18 cellular contexts compared by ENCODE assay signal in genomic region chr16:50434872-50435478, GRCh38.
A peak's percentile ranks its signal among the peaks of the same experiment; 100 is the strongest.
DNase-seq lines count a peak whose midpoint lies in the region; ATAC-seq, FAIRE-seq and TF ChIP-seq lines count a peak whose summit lies in the region.
"Had no signal": no experiment of that assay in that cellular context is flagged by ENCODE, and none has a peak within 500 bp of the region (broad histone marks: within the 10 kb centered on the region; RNA-seq: fewer than 3 reads in every experiment).

No MANE protein-coding gene starts in this region.

- H3K9me3 ChIP-seq in HepG2 (ENCODE audit: low read length) (peaks cover 15% of the 10 kb centered on the region), right lobe of liver (no peaks in the 10 kb centered on the region), mesenchymal stem cell (ENCODE audit: control insufficient read depth, low read length) (peaks cover 7% of the 10 kb centered on the region)

- POLR2A ChIA-PET in HepG2 (lab: Yijun Ruan, JAX) = no interaction called here

- no peak overlapping the region for H2BK120ac ChIP-seq in mesenchymal stem cell (ENCODE audit: low read depth, low read length)

- H4K20me1 ChIP-seq in HepG2 (ENCODE audit: insufficient read depth, low read length) = no peaks in the 10 kb centered on the region

- WGBS in HepG2 (ENCODE audit: low lambda C conversion rate) = 7% methylated on average over 7 of the region's 7 CpGs
- WGBS in right lobe of liver (ENCODE audit: insufficient coverage, low coverage, low lambda C conversion rate, missing lambda C conversion rate) = 83% methylated on average over 4 of the region's 7 CpGs
- 79% methylated on average over 6 of the region's 7 CpGs for WGBS in mesenchymal stem cell

- no peak overlapping the region for H3K4ac ChIP-seq in mesenchymal stem cell (ENCODE audit: low read depth in 1 of 2, low read length in 2 of 2)

- H3K9ac ChIP-seq in HepG2 (ENCODE audit: insufficient read depth, low read depth, low read length) (no peak overlapping the region), mesenchymal stem cell (ENCODE audit: low read length) (no peak overlapping the region)

- DNase-seq in HepG2 (ENCODE audit: low spot score) = peak; percentile 37
- DNase-seq in right lobe of liver = no peak
- DNase-seq in foreskin melanocyte = peak; percentile 80
- DNase-seq in mesenchymal stem cell = no peak
- DNase-seq in NCI-H1436 (lab: John Stamatoyannopoulos, UW) = no peak
- DNase-seq in urothelium cell line (ENCODE audit: low spot score) = no peak
- no peak for DNase-seq in NCI-H748 treated with DMSO at 0.1 percent for 48 hours (lab: John Stamatoyannopoulos, UW)
- DNase-seq: C1 segment of cervical spinal cord; CD4-positive, alpha-beta T cell; DMS153; DMS79 treated with DMSO at 0.1 percent for 48 hours; EL; GOT3; H9 had no signal

- FAIRE-seq in HepG2 (lab: Jason Lieb, UNC) (no peak), urothelium cell line (lab: Jason Lieb, UNC) (no peak)
- FAIRE-seq: A204.1, D721Med, G401.6, GM12891 had no signal

- H2AFZ ChIP-seq in HepG2 (ENCODE audit: low read length) = no peak overlapping the region
- H2AFZ ChIP-seq in mesenchymal stem cell (ENCODE audit: low read depth, low read length) = no peak overlapping the region

- H3K18ac ChIP-seq in mesenchymal stem cell (ENCODE audit: low read depth in 1 of 2, low read length in 2 of 2) = no peak overlapping the region

- no peak overlapping the region for H2BK15ac ChIP-seq in mesenchymal stem cell (ENCODE audit: low read depth, poor library complexity, severe bottlenecking)

- TF ChIP-seq RAD21 in HepG2 (CRISPR knock-in tag; IDR thresholded peaks at IDR 0.05) = no peak

- H3K14ac ChIP-seq in mesenchymal stem cell (ENCODE audit: low read length in 2 of 2) = no peak overlapping the region

- H3K4me2 ChIP-seq in HepG2 (ENCODE audit: low read depth, low read length) = no peak overlapping the region
- no peak overlapping the region for H3K4me2 ChIP-seq in mesenchymal stem cell (ENCODE audit: low read length, poor library complexity, severe bottlenecking)

- BruUV-seq in HepG2 (replicated peaks; lab: Mats Ljungman, UMichigan) = no TSS peak

- intact Hi-C loops in HepG2 (cut with micrococcal nuclease; ENCODE audit: unreplicated experiment) (loop anchor here (5.0 kb wide), 2 partner anchors 33 to 63 kb away; no protein-coding TSS in a partner anchor), right lobe of liver (cut with DNase I) (no loop called here)

- no peak overlapping the region for H3K23ac ChIP-seq in mesenchymal stem cell (ENCODE audit: low read length in 2 of 2)

- in situ Hi-C loops in HepG2 (cut with HindIII; ENCODE audit: extremely low pct_ligation_motif_present, low pct_unique_long_range_greater_than_20kb) = no loop called here

- no peak for TF ChIP-seq EP300 in HepG2 (IDR thresholded peaks at IDR 0.05; ENCODE audit: low read depth in 2 of 2, low read length in 2 of 2)
- no peak for TF ChIP-seq EP300 in HepG2 (CRISPR knock-in tag; IDR thresholded peaks at IDR 0.05; ENCODE audit: borderline replicate concordance)

- no peaks in the 10 kb centered on the region for H3K79me1 ChIP-seq in mesenchymal stem cell (replicated peaks; ENCODE audit: low read length, poor library complexity, severe bottlenecking)

- H2BK5ac ChIP-seq in mesenchymal stem cell (ENCODE audit: low read depth, low read length, poor library complexity, severe bottlenecking) = no peak overlapping the region

- TF ChIP-seq POLR2A in HepG2 (IDR thresholded peaks at IDR 0.05; ENCODE audit: insufficient read depth in 1 of 2, low read depth in 2 of 2, low read length in 2 of 2) (no peak), right lobe of liver (IDR thresholded peaks at IDR 0.05) (no peak)

- H4K8ac ChIP-seq in mesenchymal stem cell (ENCODE audit: low read length) = no peak overlapping the region

- no peak overlapping the region for H2BK12ac ChIP-seq in mesenchymal stem cell (ENCODE audit: low read length in 2 of 2)

- H3K4me1 ChIP-seq in HepG2 (ENCODE audit: insufficient read depth, low read length) (peaks cover 36% of the 10 kb centered on the region), right lobe of liver (no peaks in the 10 kb centered on the region), mesenchymal stem cell (ENCODE audit: control insufficient read depth, insufficient read depth, low read depth, low read length) (no peaks in the 10 kb centered on the region)

- H2AK5ac ChIP-seq in mesenchymal stem cell (ENCODE audit: low read length, severe bottlenecking) = no peak overlapping the region

- peak overlapping the region; percentile 20 for H4K91ac ChIP-seq in mesenchymal stem cell (ENCODE audit: low read length)

- ATAC-seq in HepG2 (no peak), right lobe of liver (no peak)

- H3K27me3 ChIP-seq in HepG2 (ENCODE audit: control insufficient read depth in 1 of 2, insufficient read depth in 2 of 2, low read length in 2 of 2) (peaks cover 4 to 47% of the 10 kb centered on the region in 2 experiments), right lobe of liver (no peaks in the 10 kb centered on the region), mesenchymal stem cell (ENCODE audit: control insufficient read depth in 1 of 2, insufficient read depth in 1 of 2, low read length in 2 of 2) (peaks cover 6 to 24% of the 10 kb centered on the region in 2 experiments)

- CTCF ChIA-PET in HepG2 (lab: Yijun Ruan, JAX; ENCODE audit: low intra/inter-chr PET ratio, low total read pairs) = no interaction called here

- H3K27ac ChIP-seq in HepG2 (ENCODE audit: extremely low read length, insufficient read depth, low read length) (no peak overlapping the region), right lobe of liver (no peak overlapping the region), mesenchymal stem cell (ENCODE audit: low read length, poor library complexity, severe bottlenecking) (no peak overlapping the region)

- H3K36me3 ChIP-seq in HepG2 (replicated peaks in 1 of 2; ENCODE audit: control insufficient read depth in 1 of 2, insufficient read depth in 2 of 2, low read length in 2 of 2) (no peaks in the 10 kb centered on the region), right lobe of liver (no peaks in the 10 kb centered on the region), mesenchymal stem cell (ENCODE audit: control insufficient read depth in 1 of 2, insufficient read depth in 2 of 2, low read depth in 1 of 2, low read length in 2 of 2) (no peaks in the 10 kb centered on the region)

- H3K4me3 ChIP-seq in HepG2 (replicated peaks in 1 of 3; ENCODE audit: insufficient read depth in 1 of 3, low read depth in 2 of 3, low read length in 3 of 3) = no peak overlapping the region
- no peak overlapping the region for H3K4me3 ChIP-seq in right lobe of liver
- no peak overlapping the region for H3K4me3 ChIP-seq in mesenchymal stem cell (ENCODE audit: insufficient read depth in 1 of 2, low read depth in 1 of 2, low read length in 2 of 2)

- H3K79me2 ChIP-seq in HepG2 (ENCODE audit: insufficient read depth, low read length) = no peaks in the 10 kb centered on the region

- no peak for TF ChIP-seq CTCF in HepG2 (CRISPR knock-in tag; IDR thresholded peaks at IDR 0.05)
- no peak for TF ChIP-seq CTCF in right lobe of liver (IDR thresholded peaks at IDR 0.05)

TF ChIP-seq in HepG2, 621 proteins besides CTCF, POLR2A, EP300 and RAD21 (continues in another document):
- TF ChIP-seq TEAD3 (CRISPR knock-in tag; optimal IDR thresholded peaks at IDR 0.05; ENCODE audit: borderline replicate concordance) = no peak
- TF ChIP-seq, protein P1, sequence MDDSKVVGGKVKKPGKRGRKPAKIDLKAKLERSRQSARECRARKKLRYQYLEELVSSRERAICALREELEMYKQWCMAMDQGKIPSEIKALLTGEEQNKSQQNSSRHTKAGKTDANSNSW (CRISPR knock-in tag; IDR thresholded peaks at IDR 0.05; ENCODE audit: borderline replicate concordance) = no peak
- no peak for TF ChIP-seq NCOA1 (CRISPR knock-in tag; IDR thresholded peaks at IDR 0.05)
- TF ChIP-seq, protein P2, sequence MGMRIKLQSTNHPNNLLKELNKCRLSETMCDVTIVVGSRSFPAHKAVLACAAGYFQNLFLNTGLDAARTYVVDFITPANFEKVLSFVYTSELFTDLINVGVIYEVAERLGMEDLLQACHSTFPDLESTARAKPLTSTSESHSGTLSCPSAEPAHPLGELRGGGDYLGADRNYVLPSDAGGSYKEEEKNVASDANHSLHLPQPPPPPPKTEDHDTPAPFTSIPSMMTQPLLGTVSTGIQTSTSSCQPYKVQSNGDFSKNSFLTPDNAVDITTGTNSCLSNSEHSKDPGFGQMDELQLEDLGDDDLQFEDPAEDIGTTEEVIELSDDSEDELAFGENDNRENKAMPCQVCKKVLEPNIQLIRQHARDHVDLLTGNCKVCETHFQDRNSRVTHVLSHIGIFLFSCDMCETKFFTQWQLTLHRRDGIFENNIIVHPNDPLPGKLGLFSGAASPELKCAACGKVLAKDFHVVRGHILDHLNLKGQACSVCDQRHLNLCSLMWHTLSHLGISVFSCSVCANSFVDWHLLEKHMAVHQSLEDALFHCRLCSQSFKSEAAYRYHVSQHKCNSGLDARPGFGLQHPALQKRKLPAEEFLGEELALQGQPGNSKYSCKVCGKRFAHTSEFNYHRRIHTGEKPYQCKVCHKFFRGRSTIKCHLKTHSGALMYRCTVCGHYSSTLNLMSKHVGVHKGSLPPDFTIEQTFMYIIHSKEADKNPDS (CRISPR knock-in tag; IDR thresholded peaks at IDR 0.05) = no peak
- TF ChIP-seq ZNF501 (CRISPR knock-in tag; IDR thresholded peaks at IDR 0.05) = no peak
- no peak for TF ChIP-seq PCBP1 (IDR thresholded peaks at IDR 0.05; ENCODE audit: borderline replicate concordance, low read depth, low read length)
- TF ChIP-seq ZFP82 (CRISPR knock-in tag; IDR thresholded peaks at IDR 0.05; ENCODE audit: borderline replicate concordance) = no peak
- no peak for TF ChIP-seq CC2D1A (CRISPR knock-in tag; IDR thresholded peaks at IDR 0.05)
- TF ChIP-seq, protein P3, sequence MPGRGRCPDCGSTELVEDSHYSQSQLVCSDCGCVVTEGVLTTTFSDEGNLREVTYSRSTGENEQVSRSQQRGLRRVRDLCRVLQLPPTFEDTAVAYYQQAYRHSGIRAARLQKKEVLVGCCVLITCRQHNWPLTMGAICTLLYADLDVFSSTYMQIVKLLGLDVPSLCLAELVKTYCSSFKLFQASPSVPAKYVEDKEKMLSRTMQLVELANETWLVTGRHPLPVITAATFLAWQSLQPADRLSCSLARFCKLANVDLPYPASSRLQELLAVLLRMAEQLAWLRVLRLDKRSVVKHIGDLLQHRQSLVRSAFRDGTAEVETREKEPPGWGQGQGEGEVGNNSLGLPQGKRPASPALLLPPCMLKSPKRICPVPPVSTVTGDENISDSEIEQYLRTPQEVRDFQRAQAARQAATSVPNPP (CRISPR knock-in tag; IDR thresholded peaks at IDR 0.05) = no peak
- no peak for TF ChIP-seq ZEB1 (IDR thresholded peaks at IDR 0.05; ENCODE audit: insufficient replicate concordance, low read depth)
- TF ChIP-seq SIX1 (CRISPR knock-in tag; IDR thresholded peaks at IDR 0.05; ENCODE audit: borderline replicate concordance) = no peak
- no peak for TF ChIP-seq ZNF674 (CRISPR knock-in tag; IDR thresholded peaks at IDR 0.05; ENCODE audit: low read depth)

Comparison
In these comparisons a context has a peak if more than half of its experiments do, and no peak if none do; other contexts are left out.
1. DNase-seq: peak in HepG2 (single experiment) and foreskin melanocyte (single experiment); none in right lobe of liver (0 of 3), mesenchymal stem cell (single experiment), NCI-H1436 (single experiment), urothelium cell line (single experiment) and NCI-H748 treated with DMSO at 0.1 percent for 48 hours (single experiment).